Comparison of ENCODE assay signal across 17 cellular contexts in genomic region chr5:999724-1000123, GRCh38.
"Had no signal": no experiment of that assay in that cellular context is flagged by ENCODE, and none has a peak within 500 bp of the region (broad histone marks: within the 10 kb centered on the region; RNA-seq: fewer than 3 reads in every experiment).

No MANE protein-coding gene starts in this region.

- H3K9me3 ChIP-seq: left lung, mucosa of descending colon, SK-N-SH had no signal

- H3K4me1 ChIP-seq: neural progenitor cell had no signal

- ATAC-seq: activated T-cell treated with anti-CD3 and anti-CD28 coated beads, Interleukin-2, amount 50 U/mL, for 4 hours; left lung; mucosa of descending colon; stimulated activated naive CD8-positive, alpha-beta T cell treated with anti-CD3 and anti-CD28 coated beads, Interleukin-15, Interleukin-2, amounts not matched to agents 100 U/mL and 50 U/mL, for 24 hours had no signal

- DNase-seq: activated CD4-positive, alpha-beta T cell treated with anti-CD3 and anti-CD28 coated beads, Interleukin-2, amount 10 ng/mL, durations not matched to agents 7 days and 5 days; activated CD4-positive, CD25-positive, alpha-beta regulatory T cell; activated CD8-positive, alpha-beta memory T cell treated with anti-CD3 and anti-CD28 coated beads, Interleukin-2, amount 50 U/mL, for 4 hours; activated naive CD4-positive, alpha-beta T cell treated with anti-CD3 and anti-CD28 coated beads for 36 hours; activated T-cell treated with anti-CD3 and anti-CD28 coated beads, Interleukin-2, amount 50 U/mL, for 4 hours; brain microvascular endothelial cell; erythroblast; naive B cell; retina; SK-N-SH; stimulated activated naive CD8-positive, alpha-beta T cell treated with anti-CD3 and anti-CD28 coated beads, Interleukin-15, Interleukin-2, amounts not matched to agents 100 U/mL and 50 U/mL, for 24 hours; trophoblast cell had no signal

- H3K36me3 ChIP-seq: brain microvascular endothelial cell, left lung, neural progenitor cell had no signal

- H3K4me3 ChIP-seq: coronary artery, left lung, mucosa of descending colon, neural progenitor cell had no signal

- H3K27ac ChIP-seq: brain microvascular endothelial cell, coronary artery, neural progenitor cell, parathyroid adenoma had no signal
